8 cellular contexts compared by ENCODE assay signal in the genomic region with DNA sequence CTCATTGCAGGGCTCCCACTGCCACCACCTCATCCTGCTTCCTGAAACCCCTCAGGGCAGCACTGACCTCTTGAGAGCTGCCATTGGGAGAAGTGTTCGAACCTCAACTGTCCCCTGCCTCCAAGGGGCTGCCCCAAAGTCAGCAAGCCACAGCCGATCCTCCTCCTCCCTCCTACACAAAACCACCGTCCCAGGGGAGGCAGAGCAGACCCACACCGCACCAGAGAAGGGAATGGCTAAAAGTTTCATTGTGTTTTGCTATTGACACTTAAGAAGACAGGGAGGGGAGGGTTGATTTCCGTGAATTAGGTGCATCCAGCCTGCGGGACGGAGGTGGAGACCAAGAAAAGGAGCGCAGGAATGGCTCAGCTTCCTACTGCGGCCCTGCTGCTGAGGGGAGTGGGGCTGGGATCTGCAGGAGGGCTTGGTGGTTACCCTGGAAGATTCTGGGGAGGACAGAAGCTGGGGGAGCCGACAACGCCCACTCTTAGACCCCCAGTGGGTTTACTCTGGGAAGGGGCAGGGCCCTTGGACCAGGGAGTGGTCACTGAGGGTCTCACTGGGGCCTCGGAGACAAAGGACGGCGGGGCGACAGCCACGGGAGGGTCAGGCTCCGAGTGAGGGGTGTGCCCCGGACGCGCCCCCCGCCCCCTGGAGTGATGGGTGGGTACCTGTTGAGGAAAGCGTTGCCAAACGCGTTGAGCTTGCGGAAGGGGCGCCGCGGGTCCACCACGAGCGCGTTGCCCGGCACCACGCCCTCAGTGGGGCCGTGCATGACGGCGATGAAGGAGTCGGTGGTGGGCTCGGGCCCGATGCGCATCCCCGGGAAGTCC. TPM values are rescaled to one million over a fixed set of nuclear protein-coding genes. Genes with fewer than 3 reads are reported as not detected.
A peak's percentile ranks its signal among the peaks of the same experiment; 100 is the strongest.
DNase-seq lines count a peak whose midpoint lies in the region; ATAC-seq and TF ChIP-seq lines count a peak whose summit lies in the region.

No MANE protein-coding gene starts in this region.

- H3K4me3 ChIP-seq in GM12864 (ENCODE audit: low read depth, low read length), result peak overlapping the region; percentile 92
- H3K4me3 ChIP-seq in iPS-11a (ENCODE audit: low read depth, low read length), result peak overlapping the region; percentile 86

- no peak for DNase-seq in GM12864 (ENCODE audit: low read depth)
- DNase-seq in activated T-helper 2 cell treated with anti-CD3 and anti-CD28 coated beads, Interferon-gamma antibody, Interleukin-2, Interleukin-4, amounts not matched to agents 10 μg/mL and 5 μg/mL and 100 μg/mL, durations not matched to agents 14 hours and 24 hours and 36 hours (ENCODE audit: low spot score), result peak; percentile 30
- DNase-seq in stimulated activated naive B cell treated with anti-CD40 and anti-IgM and Interleukin-4, amounts not matched to agents 10 μg/mL and 1 μg/mL and 100 μg/mL, for 72 hours, result peak; percentile 87
- no peak for DNase-seq in kidney glomerular epithelial cell (lab: John Stamatoyannopoulos, UW)

- no peak for TF ChIP-seq CTCF in GM12864 (IDR thresholded peaks at IDR 0.05; ENCODE audit: low read depth, low read length, missing control alignments)

- intact Hi-C loops in activated T-helper 2 cell treated with anti-CD3 and anti-CD28 coated beads, Interferon-gamma antibody, Interleukin-2, Interleukin-4, amounts not matched to agents 10 μg/mL and 5 μg/mL and 100 μg/mL, durations not matched to agents 14 hours and 24 hours and 36 hours (cut with micrococcal nuclease), result loop anchor here (2.0 to 10.0 kb wide), 3 partner anchors 17 to 617 kb away; a partner anchor contains a TSS

- peak overlapping the region; percentile 82 for H3K27ac Mint-ChIP-seq in activated T-helper 2 cell treated with anti-CD3 and anti-CD28 coated beads, Interferon-gamma antibody, Interleukin-2, Interleukin-4, amounts not matched to agents 10 μg/mL and 5 μg/mL and 100 μg/mL, durations not matched to agents 14 hours and 24 hours and 36 hours
- peak overlapping the region; percentile 94 for H3K27ac Mint-ChIP-seq in stimulated activated naive B cell treated with anti-CD40 and anti-IgM and Interleukin-4, amounts not matched to agents 10 μg/mL and 1 μg/mL and 100 μg/mL, for 72 hours

- no peaks in the 10 kb centered on the region for H3K9me3 Mint-ChIP-seq in activated T-helper 2 cell treated with anti-CD3 and anti-CD28 coated beads, Interferon-gamma antibody, Interleukin-2, Interleukin-4, amounts not matched to agents 10 μg/mL and 5 μg/mL and 100 μg/mL, durations not matched to agents 14 hours and 24 hours and 36 hours
- no peaks in the 10 kb centered on the region for H3K9me3 Mint-ChIP-seq in stimulated activated naive B cell treated with anti-CD40 and anti-IgM and Interleukin-4, amounts not matched to agents 10 μg/mL and 1 μg/mL and 100 μg/mL, for 72 hours

- H3K4me3 Mint-ChIP-seq in activated T-helper 2 cell treated with anti-CD3 and anti-CD28 coated beads, Interferon-gamma antibody, Interleukin-2, Interleukin-4, amounts not matched to agents 10 μg/mL and 5 μg/mL and 100 μg/mL, durations not matched to agents 14 hours and 24 hours and 36 hours (ENCODE audit: low read depth), result peak overlapping the region; percentile 99
- peak overlapping the region; percentile 94 to 98 for H3K4me3 Mint-ChIP-seq in stimulated activated naive B cell treated with anti-CD40 and anti-IgM and Interleukin-4, amounts not matched to agents 10 μg/mL and 1 μg/mL and 100 μg/mL, for 72 hours

- H3K36me3 Mint-ChIP-seq in activated T-helper 2 cell treated with anti-CD3 and anti-CD28 coated beads, Interferon-gamma antibody, Interleukin-2, Interleukin-4, amounts not matched to agents 10 μg/mL and 5 μg/mL and 100 μg/mL, durations not matched to agents 14 hours and 24 hours and 36 hours (ENCODE audit: low read depth), result peaks cover 46% of the 10 kb centered on the region
- peaks cover 37 to 50% of the 10 kb centered on the region in 2 donors for H3K36me3 Mint-ChIP-seq in stimulated activated naive B cell treated with anti-CD40 and anti-IgM and Interleukin-4, amounts not matched to agents 10 μg/mL and 1 μg/mL and 100 μg/mL, for 72 hours

- peaks cover 59% of the 10 kb centered on the region for H3K4me1 Mint-ChIP-seq in activated T-helper 2 cell treated with anti-CD3 and anti-CD28 coated beads, Interferon-gamma antibody, Interleukin-2, Interleukin-4, amounts not matched to agents 10 μg/mL and 5 μg/mL and 100 μg/mL, durations not matched to agents 14 hours and 24 hours and 36 hours (ENCODE audit: low read depth)
- H3K4me1 Mint-ChIP-seq in stimulated activated naive B cell treated with anti-CD40 and anti-IgM and Interleukin-4, amounts not matched to agents 10 μg/mL and 1 μg/mL and 100 μg/mL, for 72 hours, result peaks cover 58 to 82% of the 10 kb centered on the region in 2 donors

- H3K27me3 Mint-ChIP-seq in activated T-helper 2 cell treated with anti-CD3 and anti-CD28 coated beads, Interferon-gamma antibody, Interleukin-2, Interleukin-4, amounts not matched to agents 10 μg/mL and 5 μg/mL and 100 μg/mL, durations not matched to agents 14 hours and 24 hours and 36 hours (ENCODE audit: low read depth), result no peaks in the 10 kb centered on the region
- H3K27me3 Mint-ChIP-seq in stimulated activated naive B cell treated with anti-CD40 and anti-IgM and Interleukin-4, amounts not matched to agents 10 μg/mL and 1 μg/mL and 100 μg/mL, for 72 hours, result no peaks in the 10 kb centered on the region

- peak; percentile 7 for ATAC-seq in HG02973 (IDR thresholded peaks at IDR 0.05; ENCODE audit: unreplicated experiment)
- ATAC-seq in stimulated activated naive B cell treated with anti-CD40 and anti-IgM and Interleukin-4, amounts not matched to agents 10 μg/mL and 1 μg/mL and 100 μg/mL, for 72 hours (replicated peaks), result peak; percentile 60 to 61
- no peak for ATAC-seq in HG03342 (IDR thresholded peaks at IDR 0.05; ENCODE audit: unreplicated experiment)
- ATAC-seq in HG03039 (IDR thresholded peaks at IDR 0.05; ENCODE audit: unreplicated experiment), result no peak

RNA-seq across cellular contexts. Expression of a gene that starts 0.8 kb away (rescaled TPM):
- total RNA-seq in activated T-helper 2 cell treated with anti-CD3 and anti-CD28 coated beads, Interferon-gamma antibody, Interleukin-2, Interleukin-4, amounts not matched to agents 10 μg/mL and 5 μg/mL and 100 μg/mL, durations not matched to agents 14 hours and 24 hours and 36 hours, result 107 TPM in 2 replicates

RNA-seq across cellular contexts. Expression of a gene that starts 33.2 kb away (rescaled TPM):
- 0.07 and 0.32 TPM in 2 replicates for total RNA-seq in activated T-helper 2 cell treated with anti-CD3 and anti-CD28 coated beads, Interferon-gamma antibody, Interleukin-2, Interleukin-4, amounts not matched to agents 10 μg/mL and 5 μg/mL and 100 μg/mL, durations not matched to agents 14 hours and 24 hours and 36 hours

RNA-seq across cellular contexts. Expression of a gene that starts 39.4 kb away (rescaled TPM):
- 20.7 and 26.1 TPM in 2 replicates for total RNA-seq in activated T-helper 2 cell treated with anti-CD3 and anti-CD28 coated beads, Interferon-gamma antibody, Interleukin-2, Interleukin-4, amounts not matched to agents 10 μg/mL and 5 μg/mL and 100 μg/mL, durations not matched to agents 14 hours and 24 hours and 36 hours

RNA-seq across cellular contexts. Expression of a gene that starts 46.9 kb away (rescaled TPM):
- 13.6 and 16.1 TPM in 2 replicates for total RNA-seq in activated T-helper 2 cell treated with anti-CD3 and anti-CD28 coated beads, Interferon-gamma antibody, Interleukin-2, Interleukin-4, amounts not matched to agents 10 μg/mL and 5 μg/mL and 100 μg/mL, durations not matched to agents 14 hours and 24 hours and 36 hours

RNA-seq across cellular contexts. Expression of a gene that starts 58.1 kb away (rescaled TPM):
- not detected in 2 replicates for total RNA-seq in activated T-helper 2 cell treated with anti-CD3 and anti-CD28 coated beads, Interferon-gamma antibody, Interleukin-2, Interleukin-4, amounts not matched to agents 10 μg/mL and 5 μg/mL and 100 μg/mL, durations not matched to agents 14 hours and 24 hours and 36 hours

Comparison
In these comparisons a context has a peak if more than half of its experiments do, and no peak if none do; other contexts are left out.
1. DNase-seq: peak in activated T-helper 2 cell treated with anti-CD3 and anti-CD28 coated beads, Interferon-gamma antibody, Interleukin-2, Interleukin-4, amounts not matched to agents 10 μg/mL and 5 μg/mL and 100 μg/mL, durations not matched to agents 14 hours and 24 hours and 36 hours (single experiment) and stimulated activated naive B cell treated with anti-CD40 and anti-IgM and Interleukin-4, amounts not matched to agents 10 μg/mL and 1 μg/mL and 100 μg/mL, for 72 hours (single experiment); none in GM12864 (single experiment) and kidney glomerular epithelial cell (single experiment).
2. ATAC-seq: peak in HG02973 (single experiment) and stimulated activated naive B cell treated with anti-CD40 and anti-IgM and Interleukin-4, amounts not matched to agents 10 μg/mL and 1 μg/mL and 100 μg/mL, for 72 hours (2 of 2); none in HG03342 (single experiment) and HG03039 (single experiment).